Comparison of ENCODE assay signal across 1 cellular context in genomic region chr16:27226976-27227705, GRCh38.
TF ChIP-seq lines count a peak whose summit lies in the region.

No MANE protein-coding gene starts in this region.

TF ChIP-seq in K562, 482 proteins besides CTCF, POLR2A, EP300 and RAD21:
- TF ChIP-seq PML (IDR thresholded peaks at IDR 0.05; ENCODE audit: low read length): no peak
- no peak for TF ChIP-seq CBX1 (IDR thresholded peaks at IDR 0.05; ENCODE audit: low read depth)
- peak; percentile 20; the same call in 1 of the 2 replicates for TF ChIP-seq ATF3 (IDR thresholded peaks at IDR 0.05)
- TF ChIP-seq ATF3 (CRISPR knock-in tag; conservative IDR thresholded peaks at IDR 0.05): no peak
- no peak for TF ChIP-seq ETV1 (tag; conservative IDR thresholded peaks at IDR 0.05; ENCODE audit: low read depth)
